Comparison of ENCODE assay signal across 31 cellular contexts in genomic region chr2:15784106-15784885, GRCh38.
"Had no signal": no experiment of that assay in that cellular context is flagged by ENCODE, and none has a peak within 500 bp of the region (broad histone marks: within the 10 kb centered on the region; RNA-seq: fewer than 3 reads in every experiment).

No MANE protein-coding gene starts in this region.

- H3K9me3 Mint-ChIP-seq: activated CD4-positive, alpha-beta memory T cell treated with anti-CD3 and anti-CD28 coated beads for 36 hours; activated CD4-positive, alpha-beta T cell treated with anti-CD3 and anti-CD28 coated beads, Interleukin-2, amount 10 ng/mL, durations not matched to agents 24 days and 14 days; activated naive CD4-positive, alpha-beta T cell treated with anti-CD3 and anti-CD28 coated beads for 36 hours; activated naive CD4-positive, alpha-beta T cell treated with anti-CD3 and anti-CD28 coated beads, Interleukin-2, amount 50 U/mL, for 24 hours; activated naive CD8-positive, alpha-beta T cell treated with anti-CD3 and anti-CD28 coated beads for 36 hours; activated naive CD8-positive, alpha-beta T cell treated with anti-CD3 and anti-CD28 coated beads, Interleukin-2, amount 50 U/mL, for 24 hours; activated T-helper 1 cell treated with anti-CD3 and anti-CD28 coated beads, Interleukin-12 subunit alpha, Interleukin-12 subunit beta, Interleukin-2, Interleukin-4 antibody, amounts not matched to agents 30 ng/mL and 10 ng/mL and 1 ng/mL, durations not matched to agents 14 hours and 24 hours and 36 hours; activated T-helper 2 cell treated with anti-CD3 and anti-CD28 coated beads, Interferon-gamma antibody, Interleukin-2, Interleukin-4, amounts not matched to agents 10 μg/mL and 5 μg/mL and 100 μg/mL, durations not matched to agents 14 hours and 24 hours and 36 hours; central memory CD8-positive, alpha-beta T cell; dendritic cell treated with granulocyte-macrophage colony-stimulating factor and Interleukin-4, amounts not matched to agents 40 ng/mL and 50 ng/mL, for 4 days; endodermal cell had no signal

- DNase-seq: activated CD4-positive, alpha-beta memory T cell treated with anti-CD3 and anti-CD28 coated beads for 36 hours; activated CD4-positive, alpha-beta T cell treated with anti-CD3 and anti-CD28 coated beads for 36 hours; activated CD4-positive, alpha-beta T cell treated with anti-CD3 and anti-CD28 coated beads, Interleukin-2, amount 10 ng/mL, durations not matched to agents 24 days and 14 days; activated CD4-positive, CD25-positive, alpha-beta regulatory T cell; activated CD4-positive, CD25-positive, alpha-beta regulatory T cell treated with anti-CD3 and anti-CD28 coated beads, Interleukin-2, amount 50 U/mL, for 72 hours; activated CD8-positive, alpha-beta memory T cell treated with anti-CD3 and anti-CD28 coated beads, Interleukin-2, amount 10 ng/mL, durations not matched to agents 7 days and 5 days; activated CD8-positive, alpha-beta memory T cell treated with anti-CD3 and anti-CD28 coated beads, Interleukin-2, amount 50 U/mL, for 4 hours; activated CD8-positive, alpha-beta T cell treated with anti-CD3 and anti-CD28 coated beads, Interleukin-2, amount 10 ng/mL, durations not matched to agents 7 days and 5 days; activated effector memory CD4-positive, alpha-beta T cell treated with anti-CD3 and anti-CD28 coated beads, Interleukin-2, amount 50 U/mL, for 16 hours; activated naive CD4-positive, alpha-beta T cell treated with anti-CD3 and anti-CD28 coated beads for 36 hours; activated naive CD8-positive, alpha-beta T cell treated with anti-CD3 and anti-CD28 coated beads for 36 hours; activated naive CD8-positive, alpha-beta T cell treated with anti-CD3 and anti-CD28 coated beads, Interleukin-2, amount 50 U/mL, for 24 hours; activated T-cell treated with anti-CD3 and anti-CD28 coated beads, Interleukin-2, amount 50 U/mL, for 1 hour; activated T-cell treated with anti-CD3 and anti-CD28 coated beads, Interleukin-2, amount 50 U/mL, for 48 hours; adrenal gland; dorsolateral prefrontal cortex; effector memory CD4-positive, alpha-beta T cell; endodermal cell; foreskin fibroblast; T-helper 2 cell had no signal

- H3K36me3 Mint-ChIP-seq: activated CD4-positive, alpha-beta memory T cell treated with anti-CD3 and anti-CD28 coated beads for 36 hours; activated CD8-positive, alpha-beta memory T cell treated with anti-CD3 and anti-CD28 coated beads, Interleukin-2, amount 10 ng/mL, durations not matched to agents 7 days and 5 days; activated naive CD4-positive, alpha-beta T cell treated with anti-CD3 and anti-CD28 coated beads, Interleukin-2, amount 50 U/mL, for 24 hours; activated naive CD8-positive, alpha-beta T cell treated with anti-CD3 and anti-CD28 coated beads for 36 hours; brain had no signal

- H3K4me3 Mint-ChIP-seq: activated CD4-positive, alpha-beta memory T cell treated with anti-CD3 and anti-CD28 coated beads for 36 hours; activated CD4-positive, alpha-beta T cell treated with anti-CD3 and anti-CD28 coated beads for 36 hours; activated CD4-positive, alpha-beta T cell treated with anti-CD3 and anti-CD28 coated beads, Interleukin-2, amount 10 ng/mL, durations not matched to agents 24 days and 14 days; activated CD8-positive, alpha-beta memory T cell treated with anti-CD3 and anti-CD28 coated beads, Interleukin-2, amount 10 ng/mL, durations not matched to agents 7 days and 5 days; activated CD8-positive, alpha-beta T cell treated with anti-CD3 and anti-CD28 coated beads, Interleukin-2, amount 10 ng/mL, durations not matched to agents 7 days and 5 days; activated naive CD4-positive, alpha-beta T cell treated with anti-CD3 and anti-CD28 coated beads for 36 hours; activated naive CD4-positive, alpha-beta T cell treated with anti-CD3 and anti-CD28 coated beads, Interleukin-2, amount 50 U/mL, for 24 hours; activated naive CD8-positive, alpha-beta T cell treated with anti-CD3 and anti-CD28 coated beads for 36 hours; activated naive CD8-positive, alpha-beta T cell treated with anti-CD3 and anti-CD28 coated beads, Interleukin-2, amount 50 U/mL, for 24 hours; activated T-helper 1 cell treated with anti-CD3 and anti-CD28 coated beads, Interleukin-12 subunit alpha, Interleukin-12 subunit beta, Interleukin-2, Interleukin-4 antibody, amounts not matched to agents 30 ng/mL and 10 ng/mL and 1 ng/mL, durations not matched to agents 14 hours and 24 hours and 36 hours; brain; central memory CD8-positive, alpha-beta T cell; dendritic cell treated with granulocyte-macrophage colony-stimulating factor and Interleukin-4, amounts not matched to agents 40 ng/mL and 50 ng/mL, for 4 days; endodermal cell had no signal

- H3K4me1 Mint-ChIP-seq: activated CD4-positive, alpha-beta T cell treated with anti-CD3 and anti-CD28 coated beads for 36 hours; activated CD4-positive, alpha-beta T cell treated with anti-CD3 and anti-CD28 coated beads, Interleukin-2, amount 10 ng/mL, durations not matched to agents 24 days and 14 days; activated CD8-positive, alpha-beta memory T cell treated with anti-CD3 and anti-CD28 coated beads, Interleukin-2, amount 10 ng/mL, durations not matched to agents 7 days and 5 days; activated naive CD4-positive, alpha-beta T cell treated with anti-CD3 and anti-CD28 coated beads, Interleukin-2, amount 50 U/mL, for 24 hours; activated naive CD8-positive, alpha-beta T cell treated with anti-CD3 and anti-CD28 coated beads for 36 hours; activated naive CD8-positive, alpha-beta T cell treated with anti-CD3 and anti-CD28 coated beads, Interleukin-2, amount 50 U/mL, for 24 hours; brain; central memory CD8-positive, alpha-beta T cell had no signal

- H3K27ac ChIP-seq: adrenal gland, ascending aorta, breast epithelium, cardiac muscle cell, coronary artery, dorsolateral prefrontal cortex had no signal

- H3K27me3 ChIP-seq: ascending aorta, cardiac muscle cell had no signal

- H3K27me3 Mint-ChIP-seq: activated CD4-positive, alpha-beta memory T cell treated with anti-CD3 and anti-CD28 coated beads for 36 hours; activated CD4-positive, alpha-beta T cell treated with anti-CD3 and anti-CD28 coated beads, Interleukin-2, amount 10 ng/mL, durations not matched to agents 24 days and 14 days; activated CD8-positive, alpha-beta memory T cell treated with anti-CD3 and anti-CD28 coated beads, Interleukin-2, amount 10 ng/mL, durations not matched to agents 7 days and 5 days; activated naive CD8-positive, alpha-beta T cell treated with anti-CD3 and anti-CD28 coated beads for 36 hours; activated naive CD8-positive, alpha-beta T cell treated with anti-CD3 and anti-CD28 coated beads, Interleukin-2, amount 50 U/mL, for 24 hours; brain; central memory CD8-positive, alpha-beta T cell had no signal

- H3K9me3 ChIP-seq: adrenal gland, ascending aorta, breast epithelium had no signal

- H3K4me3 ChIP-seq: adrenal gland, ascending aorta, breast epithelium, cardiac muscle cell, coronary artery, dorsolateral prefrontal cortex had no signal

- H3K4me1 ChIP-seq: adrenal gland, ascending aorta, breast epithelium had no signal

- H3K27ac Mint-ChIP-seq: activated CD4-positive, alpha-beta memory T cell treated with anti-CD3 and anti-CD28 coated beads for 36 hours; activated CD4-positive, alpha-beta T cell treated with anti-CD3 and anti-CD28 coated beads for 36 hours; activated CD4-positive, alpha-beta T cell treated with anti-CD3 and anti-CD28 coated beads, Interleukin-2, amount 10 ng/mL, durations not matched to agents 24 days and 14 days; activated CD8-positive, alpha-beta memory T cell treated with anti-CD3 and anti-CD28 coated beads, Interleukin-2, amount 10 ng/mL, durations not matched to agents 7 days and 5 days; activated CD8-positive, alpha-beta T cell treated with anti-CD3 and anti-CD28 coated beads, Interleukin-2, amount 10 ng/mL, durations not matched to agents 7 days and 5 days; activated naive CD4-positive, alpha-beta T cell treated with anti-CD3 and anti-CD28 coated beads for 36 hours; activated naive CD4-positive, alpha-beta T cell treated with anti-CD3 and anti-CD28 coated beads, Interleukin-2, amount 50 U/mL, for 24 hours; activated naive CD8-positive, alpha-beta T cell treated with anti-CD3 and anti-CD28 coated beads for 36 hours; activated naive CD8-positive, alpha-beta T cell treated with anti-CD3 and anti-CD28 coated beads, Interleukin-2, amount 50 U/mL, for 24 hours; activated T-helper 1 cell treated with anti-CD3 and anti-CD28 coated beads, Interleukin-12 subunit alpha, Interleukin-12 subunit beta, Interleukin-2, Interleukin-4 antibody, amounts not matched to agents 30 ng/mL and 10 ng/mL and 1 ng/mL, durations not matched to agents 14 hours and 24 hours and 36 hours; activated T-helper 2 cell treated with anti-CD3 and anti-CD28 coated beads, Interferon-gamma antibody, Interleukin-2, Interleukin-4, amounts not matched to agents 10 μg/mL and 5 μg/mL and 100 μg/mL, durations not matched to agents 14 hours and 24 hours and 36 hours; brain; dendritic cell treated with granulocyte-macrophage colony-stimulating factor and Interleukin-4, amounts not matched to agents 40 ng/mL and 50 ng/mL, for 4 days; endodermal cell had no signal

- ATAC-seq: activated CD4-positive, alpha-beta T cell treated with anti-CD3 and anti-CD28 coated beads for 36 hours; activated CD8-positive, alpha-beta memory T cell treated with anti-CD3 and anti-CD28 coated beads, Interleukin-2, amount 10 ng/mL, durations not matched to agents 7 days and 5 days; activated CD8-positive, alpha-beta T cell treated with anti-CD3 and anti-CD28 coated beads, Interleukin-2, amount 10 ng/mL, durations not matched to agents 7 days and 5 days; activated naive CD8-positive, alpha-beta T cell treated with anti-CD3 and anti-CD28 coated beads, Interleukin-2, amount 50 U/mL, for 24 hours; esophagus mucosa had no signal

- H3K36me3 ChIP-seq: adrenal gland, ascending aorta, breast epithelium, cardiac muscle cell had no signal
